In genomic region chr19:44648536-44649370, GRCh38 we compare ENCODE assay signal across 12 cellular contexts. TPM values are rescaled to one million over a fixed set of nuclear protein-coding genes. Genes with fewer than 3 reads are reported as not detected.
DNase-seq lines count a peak whose midpoint lies in the region; ATAC-seq, FAIRE-seq and TF ChIP-seq lines count a peak whose summit lies in the region.
"Had no signal": no experiment of that assay in that cellular context is flagged by ENCODE, and none has a peak within 500 bp of the region (broad histone marks: within the 10 kb centered on the region; RNA-seq: fewer than 3 reads in every experiment).

No MANE protein-coding gene starts in this region.

- no peak overlapping the region for H3K9ac ChIP-seq in mammary epithelial cell (ENCODE audit: insufficient read depth, low read length)

- no peak overlapping the region for H3K27ac ChIP-seq in mammary epithelial cell (ENCODE audit: insufficient read depth, low read depth, low read length)
- H3K27ac ChIP-seq in testis: no peak overlapping the region

- DNase-seq in HFFc6 (peak; percentile 19), mammary epithelial cell (peak; percentile 77), hepatic stellate cell (ENCODE audit: low spot score) (peak; percentile 69), testis (peak; percentile 53), T-helper 2 cell (no peak), GM12892 (ENCODE audit: insufficient read length) (no peak), RKO (ENCODE audit: low spot score) (no peak)
- DNase-seq: DMS79 had no signal

- H3K4me1 Mint-ChIP-seq in HFFc6 (ENCODE audit: low read depth): peaks cover 16% of the 10 kb centered on the region

- no peak overlapping the region for H3K4me3 Mint-ChIP-seq in HFFc6
- H3K4me3 Mint-ChIP-seq: activated T-helper 1 cell treated with anti-CD3 and anti-CD28 coated beads, Interleukin-12 subunit alpha, Interleukin-12 subunit beta, Interleukin-2, Interleukin-4 antibody, amounts not matched to agents 30 ng/mL and 10 ng/mL and 1 ng/mL, durations not matched to agents 14 hours and 24 hours and 36 hours; dendritic cell treated with granulocyte-macrophage colony-stimulating factor and Interleukin-4, amounts not matched to agents 40 ng/mL and 50 ng/mL, for 4 days had no signal

- H3K4me3 ChIP-seq in mammary epithelial cell (replicated peaks in 1 of 3; ENCODE audit: insufficient read depth in 1 of 3, low read depth in 2 of 3, low read length in 3 of 3) (no peak overlapping the region), testis (no peak overlapping the region)

- intact Hi-C loops in mammary epithelial cell (cut with micrococcal nuclease): loop anchor here (10.0 kb wide), 1 partner anchor 134 kb away; no protein-coding TSS in a partner anchor
- intact Hi-C loops in testis (cut with DNase I; ENCODE audit: low total_unique reads): no loop called here

- peaks cover 3% of the 10 kb centered on the region for H4K20me1 ChIP-seq in mammary epithelial cell (ENCODE audit: insufficient read depth, low read length)

- dilution Hi-C loops in mammary epithelial cell (cut with HindIII; ENCODE audit: low sequenced_read_pairs): loop anchor here (5.0 kb wide), 1 partner anchor 89 kb away; no protein-coding TSS in a partner anchor

- WGBS in mammary epithelial cell (ENCODE audit: low coverage, missing lambda C conversion rate): 82% methylated on average over 4 of the region's 4 CpGs
- WGBS in testis, 2 donors: 79 to 83% methylated on average over 4 of the region's 4 CpGs

- H3K36me3 ChIP-seq in mammary epithelial cell (ENCODE audit: insufficient read depth, low read length) (peaks cover 36% of the 10 kb centered on the region), testis (ENCODE audit: low read depth, missing control alignments) (no peaks in the 10 kb centered on the region)

- H3K27me3 Mint-ChIP-seq in HFFc6 (ENCODE audit: insufficient read depth): no peaks in the 10 kb centered on the region; the same call in 1 of the 2 replicates
- H3K27me3 Mint-ChIP-seq: dendritic cell treated with granulocyte-macrophage colony-stimulating factor and Interleukin-4, amounts not matched to agents 40 ng/mL and 50 ng/mL, for 4 days had no signal

- peaks cover 5% of the 10 kb centered on the region for H3K4me1 ChIP-seq in mammary epithelial cell (ENCODE audit: insufficient read depth, low read length)
- peaks cover 8% of the 10 kb centered on the region for H3K4me1 ChIP-seq in testis

- H3K27me3 ChIP-seq in mammary epithelial cell (ENCODE audit: insufficient read depth, low read length) (no peaks in the 10 kb centered on the region), testis (no peaks in the 10 kb centered on the region)

- CTCF ChIA-PET in mammary epithelial cell (lab: Charles Lee; ENCODE audit: low non-redundant PET): no interaction called here

- FAIRE-seq in GM12892 (lab: Jason Lieb, UNC): no peak
- FAIRE-seq: TTC549 had no signal

- H3K36me3 Mint-ChIP-seq in HFFc6 (ENCODE audit: low read depth): peaks cover 32% of the 10 kb centered on the region; the same call in 1 of the 2 replicates

- H3K9me3 ChIP-seq in mammary epithelial cell (replicated peaks; ENCODE audit: insufficient read depth, low read length): no peaks in the 10 kb centered on the region
- H3K9me3 ChIP-seq in testis: no peaks in the 10 kb centered on the region

- no peak overlapping the region for H2AFZ ChIP-seq in mammary epithelial cell (ENCODE audit: low read depth, low read length)

- no peak for ATAC-seq in GM18867 (IDR thresholded peaks at IDR 0.05; ENCODE audit: unreplicated experiment)

- no peak overlapping the region for H3K4me2 ChIP-seq in mammary epithelial cell (ENCODE audit: insufficient read depth, low read depth, low read length)

- in situ Hi-C loops in mammary epithelial cell (cut with MboI; ENCODE audit: low sequenced_read_pairs in 2 of 2): loop anchor here in 1 of 2 donors (5.0 kb wide), 1 partner anchor 61 kb away; no protein-coding TSS in a partner anchor

- no peaks in the 10 kb centered on the region for H3K9me3 Mint-ChIP-seq in HFFc6
- H3K9me3 Mint-ChIP-seq: activated T-helper 1 cell treated with anti-CD3 and anti-CD28 coated beads, Interleukin-12 subunit alpha, Interleukin-12 subunit beta, Interleukin-2, Interleukin-4 antibody, amounts not matched to agents 30 ng/mL and 10 ng/mL and 1 ng/mL, durations not matched to agents 14 hours and 24 hours and 36 hours; dendritic cell treated with granulocyte-macrophage colony-stimulating factor and Interleukin-4, amounts not matched to agents 40 ng/mL and 50 ng/mL, for 4 days had no signal

- no TSS peak for BruUV-seq in mammary epithelial cell (replicated peaks; lab: Mats Ljungman, UMichigan)

- H3K27ac Mint-ChIP-seq in HFFc6: peak overlapping the region; percentile 32
- H3K27ac Mint-ChIP-seq: activated T-helper 1 cell treated with anti-CD3 and anti-CD28 coated beads, Interleukin-12 subunit alpha, Interleukin-12 subunit beta, Interleukin-2, Interleukin-4 antibody, amounts not matched to agents 30 ng/mL and 10 ng/mL and 1 ng/mL, durations not matched to agents 14 hours and 24 hours and 36 hours; dendritic cell treated with granulocyte-macrophage colony-stimulating factor and Interleukin-4, amounts not matched to agents 40 ng/mL and 50 ng/mL, for 4 days had no signal

- TF ChIP-seq CTCF in HFFc6 (IDR thresholded peaks at IDR 0.05) (no peak), mammary epithelial cell (conservative IDR thresholded peaks at IDR 0.05 in 1 of 2, IDR thresholded peaks at IDR 0.05 in 1 of 2; ENCODE audit: extremely low read depth in 1 of 2, insufficient read depth in 1 of 2, low read depth in 1 of 2, low read length in 2 of 2) (no peak), testis (IDR thresholded peaks at IDR 0.05) (no peak)

- peaks cover 71% of the 10 kb centered on the region for H3K79me2 ChIP-seq in mammary epithelial cell (ENCODE audit: insufficient read depth, low read length)

- TF ChIP-seq POLR2A in testis (IDR thresholded peaks at IDR 0.05) (no peak), GM12892 (IDR thresholded peaks at IDR 0.05; ENCODE audit: low read depth, low read length) (no peak)

RNA-seq across cellular contexts. Expression of gene PVR, which starts 5.0 kb away (rescaled TPM):
- total RNA-seq in HFFc6 (2021; fragmentation: NEBNext Ultra II Directional; extraction: Animal tissue kit (Norgen Biotek cat#: 25700)): 10 to 100 TPM; 45.9 to 76.2 (median 54.3) TPM
- 100 to 1,000 TPM in 1 of 2 donors, 10 to 100 TPM in 1; 85.9 to 120 TPM for total RNA-seq in mammary epithelial cell
- polyA plus RNA-seq in mammary epithelial cell: 66.8 TPM
- polyA minus RNA-seq in mammary epithelial cell: 27.6 TPM
- total RNA-seq in testis: 10 to 100 TPM; 29.1 to 41.1 TPM
- 31.9 TPM for polyA plus RNA-seq in testis (ENCODE audit: insufficient read depth, low read depth, low replicate concordance)
- not detected for polyA plus RNA-seq in GM12892 (2012; ENCODE audit: missing spikeins)

RNA-seq across cellular contexts. Expression of gene CEACAM19, which starts 22.5 kb away (rescaled TPM):
- 1 to 10 TPM; 1.8 to 2.5 (median 2.1) TPM for total RNA-seq in HFFc6 (2021; fragmentation: NEBNext Ultra II Directional; extraction: Animal tissue kit (Norgen Biotek cat#: 25700))
- 1 to 10 TPM; 1.8 to 5.3 TPM for total RNA-seq in mammary epithelial cell
- 1.7 TPM for polyA plus RNA-seq in mammary epithelial cell
- not detected for polyA minus RNA-seq in mammary epithelial cell
- 10 to 100 TPM in 1 of 2 donors, 1 to 10 TPM in 1; 9.9 to 11.2 TPM for total RNA-seq in testis
- polyA plus RNA-seq in testis (ENCODE audit: insufficient read depth, low read depth, low replicate concordance): 14.7 TPM
- 0.28 TPM for polyA plus RNA-seq in GM12892 (2012; ENCODE audit: missing spikeins)

RNA-seq across cellular contexts. Expression of gene IGSF23, which starts 35.4 kb away (rescaled TPM):
- not detected for total RNA-seq in HFFc6 (2021; fragmentation: NEBNext Ultra II Directional; extraction: Animal tissue kit (Norgen Biotek cat#: 25700))
- total RNA-seq in mammary epithelial cell (not detected), testis (under 1 TPM; 0.37 to 0.79 TPM)
- polyA plus RNA-seq in mammary epithelial cell (not detected), testis (ENCODE audit: insufficient read depth, low read depth, low replicate concordance) (not detected)
- polyA minus RNA-seq in mammary epithelial cell: not detected
- not detected for polyA plus RNA-seq in GM12892 (2012; ENCODE audit: missing spikeins)
- total RNA-seq: activated T-helper 1 cell treated with anti-CD3 and anti-CD28 coated beads, Interleukin-12 subunit alpha, Interleukin-12 subunit beta, Interleukin-2, Interleukin-4 antibody, amounts not matched to agents 30 ng/mL and 10 ng/mL and 1 ng/mL, durations not matched to agents 14 hours and 24 hours and 36 hours had no signal

RNA-seq across cellular contexts. Expression of gene CEACAM16, which starts 50.2 kb away (rescaled TPM):
- not detected for total RNA-seq in HFFc6 (2021; fragmentation: NEBNext Ultra II Directional; extraction: Animal tissue kit (Norgen Biotek cat#: 25700))
- not detected for total RNA-seq in mammary epithelial cell
- not detected for polyA plus RNA-seq in mammary epithelial cell
- polyA minus RNA-seq in mammary epithelial cell: not detected
- under 1 TPM in 1 of 2 donors, not detected in 1; 0.50 TPM for total RNA-seq in testis
- not detected for polyA plus RNA-seq in testis (ENCODE audit: insufficient read depth, low read depth, low replicate concordance)
- polyA plus RNA-seq in GM12892 (2012; ENCODE audit: missing spikeins): not detected
- total RNA-seq: activated T-helper 1 cell treated with anti-CD3 and anti-CD28 coated beads, Interleukin-12 subunit alpha, Interleukin-12 subunit beta, Interleukin-2, Interleukin-4 antibody, amounts not matched to agents 30 ng/mL and 10 ng/mL and 1 ng/mL, durations not matched to agents 14 hours and 24 hours and 36 hours had no signal

Comparison
In these comparisons a context has a peak if more than half of its experiments do, and no peak if none do; other contexts are left out.
1. DNase-seq: peak in HFFc6 (single experiment), mammary epithelial cell (single experiment), hepatic stellate cell (single experiment) and testis (single experiment); none in T-helper 2 cell (0 of 5), GM12892 (single experiment) and RKO (single experiment).